ENCODE assay signal across 17 cellular contexts in genomic region chr2:54809814-54810213, GRCh38.
DNase-seq lines count a peak whose midpoint lies in the region; ATAC-seq and TF ChIP-seq lines count a peak whose summit lies in the region.
"Had no signal": no experiment of that assay in that cellular context is flagged by ENCODE, and none has a peak within 500 bp of the region (broad histone marks: within the 10 kb centered on the region; RNA-seq: fewer than 3 reads in every experiment).

No MANE protein-coding gene starts in this region.

- intact Hi-C loops in heart right ventricle (cut with DNase I), result no loop called here

- H3K9me3 ChIP-seq in MG63, result peaks cover 2% of the 10 kb centered on the region; the same call in 1 of the 2 replicates
- peaks cover 0 to 9% (median 4%) of the 10 kb centered on the region in 11 donors for H3K9me3 ChIP-seq in heart right ventricle
- H3K9me3 ChIP-seq: HAP-1 had no signal

- H3K4me1 Mint-ChIP-seq in mesothelial cell of epicardium, result peaks cover 23% of the 10 kb centered on the region
- no peaks in the 10 kb centered on the region for H3K4me1 Mint-ChIP-seq in activated naive CD8-positive, alpha-beta T cell treated with anti-CD3 and anti-CD28 coated beads for 36 hours

- peaks cover 18% of the 10 kb centered on the region for H3K9me3 Mint-ChIP-seq in mesothelial cell of epicardium
- no peaks in the 10 kb centered on the region for H3K9me3 Mint-ChIP-seq in activated naive CD8-positive, alpha-beta T cell treated with anti-CD3 and anti-CD28 coated beads for 36 hours
- H3K9me3 Mint-ChIP-seq: central memory CD8-positive, alpha-beta T cell had no signal

- TF ChIP-seq CTCF in brain microvascular endothelial cell (IDR thresholded peaks at IDR 0.05; ENCODE audit: low read depth, low read length, missing control alignments) (no peak), mesothelial cell of epicardium (IDR thresholded peaks at IDR 0.05; ENCODE audit: unreplicated experiment) (no peak), heart right ventricle (IDR thresholded peaks at IDR 0.05) (no peak)

- H3K4me3 ChIP-seq in MG63 (no peak overlapping the region), brain microvascular endothelial cell (ENCODE audit: low read depth, low read length) (no peak overlapping the region), heart right ventricle (no peak overlapping the region)
- H3K4me3 ChIP-seq: esophagus muscularis mucosa, HAP-1 had no signal

- H3K4me1 ChIP-seq in heart right ventricle, result no peaks in the 10 kb centered on the region
- H3K4me1 ChIP-seq: esophagus muscularis mucosa had no signal

- H3K27me3 Mint-ChIP-seq in mesothelial cell of epicardium (ENCODE audit: low read depth), result no peaks in the 10 kb centered on the region
- peaks cover 6% of the 10 kb centered on the region for H3K27me3 Mint-ChIP-seq in activated naive CD8-positive, alpha-beta T cell treated with anti-CD3 and anti-CD28 coated beads for 36 hours

- H3K36me3 Mint-ChIP-seq in mesothelial cell of epicardium, result no peaks in the 10 kb centered on the region
- no peaks in the 10 kb centered on the region for H3K36me3 Mint-ChIP-seq in activated naive CD8-positive, alpha-beta T cell treated with anti-CD3 and anti-CD28 coated beads for 36 hours

- H3K27me3 ChIP-seq in MG63 (no peaks in the 10 kb centered on the region), brain microvascular endothelial cell (replicated peaks) (no peaks in the 10 kb centered on the region), heart right ventricle (no peaks in the 10 kb centered on the region)
- H3K27me3 ChIP-seq: esophagus muscularis mucosa had no signal

- ATAC-seq in heart right ventricle, result no peak

- in situ Hi-C loops in Caki2 (cut with HindIII; ENCODE audit: low pct_unique_long_range_greater_than_20kb, low sequenced_read_pairs) (no loop called here), brain microvascular endothelial cell (cut with HindIII; ENCODE audit: low pct_ligation_motif_present, low sequenced_read_pairs) (no loop called here)

- H3K4me3 Mint-ChIP-seq in mesothelial cell of epicardium, result no peak overlapping the region
- H3K4me3 Mint-ChIP-seq in activated naive CD8-positive, alpha-beta T cell treated with anti-CD3 and anti-CD28 coated beads for 36 hours, result no peak overlapping the region
- H3K4me3 Mint-ChIP-seq: central memory CD8-positive, alpha-beta T cell had no signal

- no peaks in the 10 kb centered on the region for H3K36me3 ChIP-seq in MG63
- H3K36me3 ChIP-seq in brain microvascular endothelial cell (replicated peaks), result no peaks in the 10 kb centered on the region
- H3K36me3 ChIP-seq in heart right ventricle, result no peaks in the 10 kb centered on the region
- H3K36me3 ChIP-seq: esophagus muscularis mucosa, HAP-1 had no signal

- no peak overlapping the region for H3K27ac ChIP-seq in brain microvascular endothelial cell
- no peak overlapping the region for H3K27ac ChIP-seq in heart right ventricle
- H3K27ac ChIP-seq: esophagus muscularis mucosa had no signal

- H3K27ac Mint-ChIP-seq in mesothelial cell of epicardium, result peak overlapping the region; percentile 62
- no peak overlapping the region for H3K27ac Mint-ChIP-seq in activated naive CD8-positive, alpha-beta T cell treated with anti-CD3 and anti-CD28 coated beads for 36 hours

- DNase-seq in Caki2 (ENCODE audit: low read depth) (peak; percentile 8), MG63 (peak; percentile 12), brain microvascular endothelial cell (peak; percentile 32), mesothelial cell of epicardium (ENCODE audit: low spot score in 2 of 2, unreplicated experiment in 2 of 2) (no peak), heart right ventricle (no peak)
- DNase-seq in NK-92 treated with Interleukin-12 subunit alpha and Interleukin-12 subunit beta, amount 100 ng/mL, for 24 hours (lab: John Stamatoyannopoulos, UW), result no peak
- no peak for DNase-seq in stimulated activated CD4-positive, alpha-beta T cell treated with anti-CD3 and anti-CD28 coated beads, Interleukin-4, amount 100 ng/mL, for 24 hours
- no peak for DNase-seq in activated naive CD8-positive, alpha-beta T cell treated with anti-CD3 and anti-CD28 coated beads for 36 hours
- DNase-seq: activated naive CD4-positive, alpha-beta T cell treated with Interleukin-2 at 50 U/mL for 16 hours; DMS79; NCI-H1092 treated with DMSO at 0.1 percent for 48 hours; NCI-H524; Right ventricle myocardium superior; stimulated activated CD4-positive, alpha-beta T cell treated with anti-CD3 and anti-CD28 coated beads, Interleukin-2, amount 100 ng/mL, for 24 hours had no signal

Comparison
In these comparisons a context has a peak if more than half of its experiments do, and no peak if none do; other contexts are left out.
1. DNase-seq: peak in Caki2 (single experiment), MG63 (single experiment) and brain microvascular endothelial cell (single experiment); none in mesothelial cell of epicardium (0 of 2), heart right ventricle (0 of 2), NK-92 treated with Interleukin-12 subunit alpha and Interleukin-12 subunit beta, amount 100 ng/mL, for 24 hours (single experiment), stimulated activated CD4-positive, alpha-beta T cell treated with anti-CD3 and anti-CD28 coated beads, Interleukin-4, amount 100 ng/mL, for 24 hours (single experiment) and activated naive CD8-positive, alpha-beta T cell treated with anti-CD3 and anti-CD28 coated beads for 36 hours (single experiment).